20 cellular contexts compared by ENCODE assay signal in the genomic region with DNA sequence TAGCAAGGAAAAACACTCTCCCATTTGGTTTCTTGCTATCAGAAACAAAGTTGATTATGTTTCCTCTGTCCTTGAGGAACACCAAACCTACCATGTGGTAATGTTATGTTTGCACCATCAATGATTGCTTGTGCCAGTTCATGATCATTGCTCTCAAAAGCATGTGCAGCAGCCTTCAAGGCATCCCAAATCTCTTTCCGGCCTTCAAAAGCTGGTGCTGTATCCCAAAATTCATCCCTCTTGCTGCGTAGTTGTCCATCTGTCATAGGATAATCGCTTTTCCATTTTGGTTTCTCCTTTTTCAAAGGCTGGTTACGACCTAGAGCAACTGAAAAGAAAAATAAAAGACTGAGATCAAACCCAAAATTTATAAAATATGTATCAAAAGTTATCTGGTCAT. TPM values are rescaled to one million over a fixed set of nuclear protein-coding genes. Genes with fewer than 3 reads are reported as not detected.
DNase-seq lines count a peak whose midpoint lies in the region; ATAC-seq, FAIRE-seq and TF ChIP-seq lines count a peak whose summit lies in the region.
"Had no signal": no experiment of that assay in that cellular context is flagged by ENCODE, and none has a peak within 500 bp of the region (broad histone marks: within the 10 kb centered on the region; RNA-seq: fewer than 3 reads in every experiment).

No MANE protein-coding gene starts in this region.

- peak; percentile 59 for FAIRE-seq in GM19239 (lab: Jason Lieb, UNC)
- FAIRE-seq: A204.1, D721Med, H54 had no signal

- H3K9me3 Mint-ChIP-seq in memory B cell = no peaks in the 10 kb centered on the region
- H3K9me3 Mint-ChIP-seq in activated naive CD4-positive, alpha-beta T cell treated with anti-CD3 and anti-CD28 coated beads for 36 hours = no peaks in the 10 kb centered on the region
- H3K9me3 Mint-ChIP-seq: CD4-positive, alpha-beta T cell; IgD-negative memory B cell had no signal

- CTCF ChIA-PET in activated naive CD4-positive, alpha-beta T cell treated with anti-CD3 and anti-CD28 coated beads for 36 hours (lab: Charles Lee) = interaction anchor here (0.6 kb wide), 2 partner anchors 46 to 273 kb away, joined by 3 read pairs; no protein-coding TSS in a partner anchor

- no peaks in the 10 kb centered on the region for H3K27me3 Mint-ChIP-seq in memory B cell
- no peaks in the 10 kb centered on the region for H3K27me3 Mint-ChIP-seq in activated naive CD4-positive, alpha-beta T cell treated with anti-CD3 and anti-CD28 coated beads for 36 hours (ENCODE audit: low read depth)
- H3K27me3 Mint-ChIP-seq: B cell; CD4-positive, alpha-beta T cell; IgD-negative memory B cell had no signal

- ATAC-seq in memory B cell (ENCODE audit: low read depth) = no peak
- ATAC-seq in HG02759 (IDR thresholded peaks at IDR 0.05; ENCODE audit: unreplicated experiment) = no peak
- ATAC-seq: HCT116 had no signal

- no peak overlapping the region for H3K4me3 ChIP-seq in tibial artery
- H3K4me3 ChIP-seq: GM23248 had no signal

- peaks cover 0 to 12% (median 6%) of the 10 kb centered on the region in 4 donors for H3K4me1 ChIP-seq in tibial artery

- peaks cover 22% of the 10 kb centered on the region for H3K36me3 Mint-ChIP-seq in memory B cell
- H3K36me3 Mint-ChIP-seq in activated naive CD4-positive, alpha-beta T cell treated with anti-CD3 and anti-CD28 coated beads for 36 hours (ENCODE audit: low read depth) = peaks cover 11% of the 10 kb centered on the region

- DNase-seq in GM19239 (ENCODE audit: insufficient read length, low spot score) (no peak), cerebellar cortex (ENCODE audit: low spot score) (peak; percentile 70), memory B cell (ENCODE audit: low spot score in 2 of 2) (no peak), LoVo (ENCODE audit: low spot score) (no peak), tibial artery (no peak)
- no peak for DNase-seq in activated naive CD4-positive, alpha-beta T cell treated with anti-CD3 and anti-CD28 coated beads for 36 hours
- DNase-seq: CD4-positive, alpha-beta T cell; DMS153; DMS79 treated with DMSO at 0.1 percent for 48 hours; EL; GDM1; GM23248 had no signal

- no peak overlapping the region for H3K27ac ChIP-seq in tibial artery
- H3K27ac ChIP-seq: GM23248 had no signal

- H3K36me3 ChIP-seq in tibial artery = peaks cover 12 to 26% (median 17%) of the 10 kb centered on the region in 3 donors

- intact Hi-C loops in activated naive CD4-positive, alpha-beta T cell treated with anti-CD3 and anti-CD28 coated beads for 36 hours (cut with micrococcal nuclease) = no loop called here
- intact Hi-C loops in tibial artery (cut with DNase I; ENCODE audit: low total_unique reads) = no loop called here

- no peaks in the 10 kb centered on the region for H3K9me3 ChIP-seq in tibial artery

- H3K27me3 ChIP-seq in tibial artery = no peaks in the 10 kb centered on the region

- peak overlapping the region; percentile 74 for H3K27ac Mint-ChIP-seq in memory B cell
- no peak overlapping the region for H3K27ac Mint-ChIP-seq in activated naive CD4-positive, alpha-beta T cell treated with anti-CD3 and anti-CD28 coated beads for 36 hours
- H3K27ac Mint-ChIP-seq: B cell; CD4-positive, alpha-beta T cell; IgD-negative memory B cell had no signal

- H3K4me1 Mint-ChIP-seq in memory B cell = peaks cover 19% of the 10 kb centered on the region
- peaks cover 46% of the 10 kb centered on the region for H3K4me1 Mint-ChIP-seq in activated naive CD4-positive, alpha-beta T cell treated with anti-CD3 and anti-CD28 coated beads for 36 hours (ENCODE audit: low read depth)

- no peak for TF ChIP-seq CTCF in tibial artery (IDR thresholded peaks at IDR 0.05)

- H3K4me3 Mint-ChIP-seq in memory B cell = no peak overlapping the region
- H3K4me3 Mint-ChIP-seq in activated naive CD4-positive, alpha-beta T cell treated with anti-CD3 and anti-CD28 coated beads for 36 hours = no peak overlapping the region
- H3K4me3 Mint-ChIP-seq: B cell; CD4-positive, alpha-beta T cell; IgD-negative memory B cell had no signal

RNA-seq across cellular contexts. Expression of a gene that starts 40.1 kb away (rescaled TPM):
- not detected for total RNA-seq in activated naive CD4-positive, alpha-beta T cell treated with anti-CD3 and anti-CD28 coated beads for 36 hours
- total RNA-seq: B cell; CD4-positive, alpha-beta T cell; GM23248; HT-29 had no signal

RNA-seq across cellular contexts. Expression of a gene that starts 46.0 kb away (rescaled TPM):
- 10 to 100 TPM; 44.7 to 55.1 TPM for total RNA-seq in activated naive CD4-positive, alpha-beta T cell treated with anti-CD3 and anti-CD28 coated beads for 36 hours

RNA-seq across cellular contexts. Expression of a gene that starts 49.5 kb away (rescaled TPM):
- 1 to 10 TPM; 2.3 to 2.6 TPM for total RNA-seq in activated naive CD4-positive, alpha-beta T cell treated with anti-CD3 and anti-CD28 coated beads for 36 hours
